Comparison of ENCODE assay signal across 26 cellular contexts in the genomic region with DNA sequence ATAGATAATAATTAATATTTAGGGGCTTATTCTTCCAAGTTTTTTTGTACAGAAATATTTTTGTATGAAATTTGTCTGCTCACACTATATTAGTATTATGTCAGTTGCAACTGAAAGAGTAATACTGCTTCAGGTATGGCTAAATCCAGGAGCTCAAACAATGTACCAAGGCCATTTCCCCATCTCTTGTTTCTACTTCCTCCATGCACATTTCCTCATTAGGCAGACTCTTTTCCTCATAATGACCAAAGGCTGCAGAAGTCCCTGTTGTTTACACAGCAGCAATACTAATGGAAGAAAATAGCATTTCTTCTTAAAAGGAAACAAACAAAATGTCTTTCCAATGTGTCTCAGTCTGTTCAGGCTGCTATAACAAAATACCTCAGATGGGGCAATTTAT.
"Had no signal": no experiment of that assay in that cellular context is flagged by ENCODE, and none has a peak within 500 bp of the region (broad histone marks: within the 10 kb centered on the region; RNA-seq: fewer than 3 reads in every experiment).

No MANE protein-coding gene starts in this region.

- H3K9me3 ChIP-seq: Peyer's patch had no signal

- H3K36me3 ChIP-seq: Peyer's patch, WERI-Rb-1 had no signal

- H3K4me3 ChIP-seq: K562, Peyer's patch had no signal

- H3K27me3 ChIP-seq: Peyer's patch had no signal

- H3K4me1 ChIP-seq: Peyer's patch had no signal

- H3K27ac ChIP-seq: Peyer's patch, RWPE1, WERI-Rb-1 had no signal

- DNase-seq: activated CD4-positive, alpha-beta memory T cell treated with anti-CD3 and anti-CD28 coated beads, Interleukin-2, amount 10 ng/mL, durations not matched to agents 7 days and 5 days; activated CD4-positive, alpha-beta T cell treated with anti-CD3 and anti-CD28 coated beads for 36 hours; activated CD4-positive, alpha-beta T cell treated with anti-CD3 and anti-CD28 coated beads, Interleukin-2, amount 50 U/mL, for 1 hour; activated gamma-delta T cell; activated naive CD4-positive, alpha-beta T cell treated with anti-CD3 and anti-CD28 coated beads for 36 hours; activated T-cell treated with anti-CD3 and anti-CD28 coated beads for 4 hours; activated T-cell treated with anti-CD3 and anti-CD28 coated beads, Interleukin-2, amount 50 U/mL, for 48 hours; amygdala; Karpas-422; MM.1S; NCI-H1092 treated with DMSO at 0.1 percent for 48 hours; NCI-H1417 treated with DMSO at 0.1 percent for 48 hours; NCI-H1694 treated with DMSO at 0.1 percent for 48 hours; NCI-H2081; NCI-H510A treated with DMSO at 0.1 percent for 48 hours; NCI-H69; NK-92 treated with Interleukin-12 subunit alpha and Interleukin-12 subunit beta, amount 100 ng/mL, for 24 hours; Peyer's patch; Right ventricle myocardium superior; T-cell; T-helper 2 cell; T1000; WERI-Rb-1 had no signal

- ATAC-seq: activated CD4-positive, alpha-beta T cell treated with anti-CD3 and anti-CD28 coated beads for 36 hours; activated T-helper 17 cell treated with anti-CD3 and anti-CD28 coated beads, Interleukin-2, amount 50 U/mL, for 72 hours; K562; T-cell had no signal
